In the genomic region with DNA sequence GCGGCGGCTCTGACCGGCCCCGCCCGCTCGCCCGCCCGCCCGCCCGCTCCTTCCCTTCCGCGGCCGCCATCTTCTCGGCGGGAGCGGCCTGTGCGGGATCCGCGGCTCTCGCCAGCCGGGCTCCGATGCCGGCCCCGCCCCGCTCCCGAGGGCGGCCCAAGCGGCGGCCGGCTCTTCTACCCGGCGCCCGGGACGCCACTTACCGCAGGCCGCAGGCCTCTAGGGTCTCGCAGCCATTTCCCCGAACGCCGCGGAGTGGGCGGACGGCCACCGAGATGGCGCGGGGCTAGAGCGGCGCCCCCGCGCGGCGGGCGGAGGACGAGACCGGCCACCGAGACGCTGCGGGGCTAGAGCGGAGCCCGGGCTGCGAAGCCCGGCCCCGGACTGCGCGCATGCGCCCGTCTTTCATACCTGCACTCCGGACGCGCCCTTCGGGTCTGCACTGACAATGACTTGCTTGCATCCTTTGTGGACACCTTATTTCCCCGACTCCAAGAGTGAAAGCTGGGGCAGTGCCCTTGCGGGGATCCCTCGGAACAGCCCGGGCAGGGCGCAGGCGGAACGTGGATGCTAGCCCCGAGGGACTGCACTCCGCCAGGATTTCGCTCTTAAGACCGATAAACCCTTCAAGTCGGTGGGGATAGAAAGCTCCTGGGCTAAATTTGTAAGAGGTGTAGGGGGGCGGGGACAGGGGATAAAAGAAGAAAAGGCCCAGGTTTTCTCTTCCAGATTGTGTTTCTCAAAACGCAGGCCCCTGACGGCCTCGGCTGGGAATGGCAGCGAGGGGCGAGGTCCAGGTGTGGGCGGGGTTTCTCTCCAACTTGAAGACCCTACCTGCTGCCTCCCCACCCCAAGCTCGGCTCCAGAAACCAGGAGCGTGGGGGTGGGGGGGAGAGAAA, we compare ENCODE assay signal across 8 cellular contexts. TPM values are rescaled to one million over a fixed set of nuclear protein-coding genes. Genes with fewer than 3 reads are reported as not detected.
DNase-seq lines count a peak whose midpoint lies in the region; ATAC-seq and TF ChIP-seq lines count a peak whose summit lies in the region.

TSS of gene DIDO1 (minus strand) at position 277 of the 899 bp plus-strand sequence.

- H3K27ac ChIP-seq in 22Rv1 (peak within 1 kb of the TSS; percentile 85), iPS-20b (ENCODE audit: low read length) (peak within 1 kb of the TSS; percentile 95), skin epidermis (peak within 1 kb of the TSS; percentile 86 to 100 (median 99))

- H3K4me3 ChIP-seq in iPS-20b (ENCODE audit: low read length), result peak within 1 kb of the TSS; percentile 99
- peak within 1 kb of the TSS; percentile 86 to 99 (median 96) for H3K4me3 ChIP-seq in skin epidermis

- peak within 1 kb of the TSS; percentile 95 for H3K27ac Mint-ChIP-seq in MCF 10A (ENCODE audit: low read depth, unreplicated experiment)

- BruUV-seq in MCF 10A (replicated peaks; lab: Mats Ljungman, UMichigan), result no TSS peak

- no peaks in the 10 kb centered on the region for H3K27me3 Mint-ChIP-seq in MCF 10A (ENCODE audit: insufficient read depth, unreplicated experiment)

- H3K36me3 ChIP-seq in iPS-20b (ENCODE audit: insufficient read depth, low read depth, low read length), result 0 out of 2 replicates have a peak, but pooled peaks cover 7% of the 10 kb centered on the region

- H3K9me3 Mint-ChIP-seq in MCF 10A (ENCODE audit: unreplicated experiment), result no peaks in the 10 kb centered on the region

- intact Hi-C loops in MCF 10A (cut with micrococcal nuclease), result no loop called here

- H3K4me1 Mint-ChIP-seq in MCF 10A (ENCODE audit: insufficient read depth, unreplicated experiment), result peaks cover 31% of the 10 kb centered on the region

- CTCF ChIA-PET in MCF 10A (lab: Yijun Ruan, JAX), result interaction anchor here (0.5 to 2.4 kb wide), 13 partner anchors 8 to 612 kb away, joined by 3 to 11 read pairs (median 4); partner anchors contain the start of genes GID8 and PTK6

- TF ChIP-seq CTCF in 22Rv1 (IDR thresholded peaks at IDR 0.05) (peak; percentile 72), MCF 10A (IDR thresholded peaks at IDR 0.05; ENCODE audit: unreplicated experiment) (peak; percentile 65)

- ATAC-seq in GM18517 (IDR thresholded peaks at IDR 0.05; ENCODE audit: unreplicated experiment) (peak; percentile 62), HG03045 (IDR thresholded peaks at IDR 0.05; ENCODE audit: unreplicated experiment) (peak; percentile 70)

- peaks cover 9% of the 10 kb centered on the region for H3K36me3 Mint-ChIP-seq in MCF 10A (ENCODE audit: insufficient read depth, unreplicated experiment)

- H3K9me3 ChIP-seq in iPS-20b (ENCODE audit: insufficient read depth, low read depth, low read length), result no peaks in the 10 kb centered on the region

- H3K27me3 ChIP-seq in iPS-20b (ENCODE audit: insufficient read depth, low read length), result no peaks in the 10 kb centered on the region

- H3K4me3 Mint-ChIP-seq in MCF 10A (ENCODE audit: unreplicated experiment), result peak within 1 kb of the TSS; percentile 76

- POLR2A ChIA-PET in MCF 10A (lab: Yijun Ruan, JAX), result interaction anchor here (0.7 to 6.2 kb wide), 16 partner anchors 8 to 302 kb away, joined by 3 to 341 read pairs (median 5); partner anchors contain the start of genes GID8 and MRGBP

- peak within 1 kb of the TSS; percentile 92 for H3K9ac ChIP-seq in iPS-20b (ENCODE audit: low read depth, low read length)

- H3K4me1 ChIP-seq in iPS-20b (ENCODE audit: insufficient read depth, low read length), result peaks cover 49% of the 10 kb centered on the region

- DNase-seq in NCI-H2107 treated with DMSO at 0.1 percent for 48 hours (lab: John Stamatoyannopoulos, UW; ENCODE audit: unreplicated experiment) (peak; percentile 52), UCSD-AML1 (lab: John Stamatoyannopoulos, UW; ENCODE audit: unreplicated experiment) (peak; percentile 88), MCF 10A (ENCODE audit: unreplicated experiment) (peak; percentile 82)

RNA-seq across cellular contexts. Expression of gene DIDO1, which starts in this region (rescaled TPM):
- 36.8 and 40.7 TPM in 2 replicates for total RNA-seq in MCF 10A (2022)

Comparison
In these comparisons a context has a peak if more than half of its experiments do, and no peak if none do; other contexts are left out.
1. Peak in every context shown above with its lines: DNase-seq, ATAC-seq, H3K4me3 ChIP-seq and H3K27ac ChIP-seq.